ENCODE assay signal across 10 cellular contexts in genomic region chr20:39775110-39775509, GRCh38.
DNase-seq lines count a peak whose midpoint lies in the region; ATAC-seq and TF ChIP-seq lines count a peak whose summit lies in the region.
"Had no signal": no experiment of that assay in that cellular context is flagged by ENCODE, and none has a peak within 500 bp of the region (broad histone marks: within the 10 kb centered on the region; RNA-seq: fewer than 3 reads in every experiment).

No MANE protein-coding gene starts in this region.

- H3K79me2 ChIP-seq in PC-9 (ENCODE audit: low read depth) = no peaks in the 10 kb centered on the region

- no peaks in the 10 kb centered on the region for H3K36me3 ChIP-seq in MG63
- H3K36me3 ChIP-seq in brain microvascular endothelial cell (replicated peaks) = no peaks in the 10 kb centered on the region
- H3K36me3 ChIP-seq in thoracic aorta = no peaks in the 10 kb centered on the region
- no peaks in the 10 kb centered on the region for H3K36me3 ChIP-seq in PC-9 (ENCODE audit: low read depth)

- H4K20me1 ChIP-seq in PC-9 (ENCODE audit: insufficient read depth) = no peaks in the 10 kb centered on the region

- in situ Hi-C loops in brain microvascular endothelial cell (cut with HindIII; ENCODE audit: low pct_ligation_motif_present, low sequenced_read_pairs) = no loop called here

- POLR2A ChIA-PET in PC-9 (lab: Charles Lee; ENCODE audit: unreplicated experiment) = no interaction called here

- H3K4me3 ChIP-seq in MG63 = no peak overlapping the region
- no peak overlapping the region for H3K4me3 ChIP-seq in brain microvascular endothelial cell (ENCODE audit: low read depth, low read length)
- no peak overlapping the region for H3K4me3 ChIP-seq in thoracic aorta
- H3K4me3 ChIP-seq in PC-9 = no peak overlapping the region

- CTCF ChIA-PET in PC-9 (lab: Charles Lee) = no interaction called here

- TF ChIP-seq CTCF in brain microvascular endothelial cell (IDR thresholded peaks at IDR 0.05; ENCODE audit: low read depth, low read length, missing control alignments) = no peak
- no peak for TF ChIP-seq CTCF in thoracic aorta (IDR thresholded peaks at IDR 0.05)
- no peak for TF ChIP-seq CTCF in PC-9 (conservative IDR thresholded peaks at IDR 0.05)

- H3F3A ChIP-seq in PC-9 (ENCODE audit: insufficient read depth, low read depth) = no peaks in the 10 kb centered on the region

- H2AFZ ChIP-seq in PC-9 = no peak overlapping the region

- peaks cover 14 to 28% of the 10 kb centered on the region in 2 donors for H3K4me1 ChIP-seq in thoracic aorta (ENCODE audit: control insufficient read depth in 1 of 2, low read depth in 2 of 2)
- no peaks in the 10 kb centered on the region for H3K4me1 ChIP-seq in PC-9 (replicated peaks; ENCODE audit: insufficient read depth)

- intact Hi-C loops in left ventricle myocardium superior (cut with micrococcal nuclease) = no loop called here
- intact Hi-C loops in PC-9 (cut with micrococcal nuclease; ENCODE audit: unreplicated experiment) = no loop called here

- peak; percentile 96 for DNase-seq in MG63
- peak; percentile 40 for DNase-seq in brain microvascular endothelial cell
- DNase-seq in left ventricle myocardium superior = peak; percentile 82
- peak; percentile 30 for DNase-seq in thoracic aorta (ENCODE audit: low spot score)
- DNase-seq in medulla oblongata (ENCODE audit: extremely low spot score) = no peak
- no peak for DNase-seq in PC-9
- DNase-seq: GF-D8; naive B cell; stimulated activated naive B cell treated with anti-CD40 and anti-IgM and Interleukin-4, amounts not matched to agents 10 μg/mL and 1 μg/mL and 100 μg/mL, for 72 hours had no signal

- H3K9me3 ChIP-seq in MG63 (peaks cover 7% of the 10 kb centered on the region), thoracic aorta (peaks cover 4% of the 10 kb centered on the region), PC-9 (ENCODE audit: insufficient read depth, low read depth) (no peaks in the 10 kb centered on the region)

- H3K27ac ChIP-seq in brain microvascular endothelial cell = no peak overlapping the region
- no peak overlapping the region for H3K27ac ChIP-seq in thoracic aorta
- H3K27ac ChIP-seq in PC-9 = no peak overlapping the region

- no peak overlapping the region for H3K4me2 ChIP-seq in PC-9

- BruUV-seq in PC-9 (replicated peaks; lab: Mats Ljungman, UMichigan) = no TSS peak

- no peaks in the 10 kb centered on the region for H3K27me3 ChIP-seq in MG63
- no peaks in the 10 kb centered on the region for H3K27me3 ChIP-seq in brain microvascular endothelial cell (replicated peaks)
- no peaks in the 10 kb centered on the region for H3K27me3 ChIP-seq in thoracic aorta (replicated peaks; ENCODE audit: insufficient read depth)
- no peaks in the 10 kb centered on the region for H3K27me3 ChIP-seq in PC-9 (ENCODE audit: insufficient read depth, low read depth)

- ATAC-seq in left ventricle myocardium superior (peak; percentile 95), thoracic aorta (ENCODE audit: insufficient number of reproducible peaks, low FRiP score, low read depth) (no peak), HG03378 (IDR thresholded peaks at IDR 0.05; ENCODE audit: unreplicated experiment) (no peak)
- ATAC-seq: stimulated activated naive B cell treated with anti-CD40 and anti-IgM and Interleukin-4, amounts not matched to agents 10 μg/mL and 1 μg/mL and 100 μg/mL, for 72 hours had no signal

- no peaks in the 10 kb centered on the region for H3K9me2 ChIP-seq in PC-9 (ENCODE audit: insufficient read depth)

Comparison
In these comparisons a context has a peak if more than half of its experiments do, and no peak if none do; other contexts are left out.
1. DNase-seq: peak in MG63 (single experiment), brain microvascular endothelial cell (single experiment), left ventricle myocardium superior (single experiment) and thoracic aorta (single experiment); none in medulla oblongata (single experiment) and PC-9 (0 of 2).